11 cellular contexts compared by ENCODE assay signal in genomic region chr20:31485450-31486339, GRCh38. TPM values are rescaled to one million over a fixed set of nuclear protein-coding genes. Genes with fewer than 3 reads are reported as not detected.
DNase-seq lines count a peak whose midpoint lies in the region; ATAC-seq and TF ChIP-seq lines count a peak whose summit lies in the region.
"Had no signal": no experiment of that assay in that cellular context is flagged by ENCODE, and none has a peak within 500 bp of the region (broad histone marks: within the 10 kb centered on the region; RNA-seq: fewer than 3 reads in every experiment).

No MANE protein-coding gene starts in this region.

- H3K36me3 ChIP-seq in right atrium auricular region (no peaks in the 10 kb centered on the region), sigmoid colon (no peaks in the 10 kb centered on the region)
- H3K36me3 ChIP-seq in CD8-positive, alpha-beta memory T cell (ENCODE audit: insufficient read depth, low read length): no peaks in the 10 kb centered on the region

- no peaks in the 10 kb centered on the region for H3K36me3 Mint-ChIP-seq in activated T-helper 1 cell treated with anti-CD3 and anti-CD28 coated beads, Interleukin-12 subunit alpha, Interleukin-12 subunit beta, Interleukin-2, Interleukin-4 antibody, amounts not matched to agents 30 ng/mL and 10 ng/mL and 1 ng/mL, durations not matched to agents 14 hours and 24 hours and 36 hours (ENCODE audit: low read depth)
- H3K36me3 Mint-ChIP-seq in CD8-positive, alpha-beta memory T cell: peaks cover 0 to 2% (median 0%) of the 10 kb centered on the region in 3 donors
- H3K36me3 Mint-ChIP-seq: T-cell had no signal

- TF ChIP-seq CTCF in right atrium auricular region (IDR thresholded peaks at IDR 0.05) (no peak), sigmoid colon (IDR thresholded peaks at IDR 0.05) (no peak)

- H3K27me3 ChIP-seq in right atrium auricular region: no peaks in the 10 kb centered on the region
- H3K27me3 ChIP-seq in sigmoid colon: peaks cover 0 to 19% (median 5%) of the 10 kb centered on the region in 3 donors
- H3K27me3 ChIP-seq in CD8-positive, alpha-beta memory T cell (ENCODE audit: insufficient read depth, low read length, poor library complexity, severe bottlenecking): peaks cover 5% of the 10 kb centered on the region

- no peak for ATAC-seq in GM21423 (IDR thresholded peaks at IDR 0.05; ENCODE audit: unreplicated experiment)
- no peak for ATAC-seq in HG03378 (IDR thresholded peaks at IDR 0.05; ENCODE audit: unreplicated experiment)
- ATAC-seq: T-cell had no signal

- peaks cover 17% of the 10 kb centered on the region for H3K27me3 Mint-ChIP-seq in activated T-helper 1 cell treated with anti-CD3 and anti-CD28 coated beads, Interleukin-12 subunit alpha, Interleukin-12 subunit beta, Interleukin-2, Interleukin-4 antibody, amounts not matched to agents 30 ng/mL and 10 ng/mL and 1 ng/mL, durations not matched to agents 14 hours and 24 hours and 36 hours (ENCODE audit: insufficient read depth)
- peaks cover 22 to 53% of the 10 kb centered on the region in 2 donors for H3K27me3 Mint-ChIP-seq in CD8-positive, alpha-beta memory T cell

- CTCF ChIA-PET in CD8-positive, alpha-beta memory T cell (lab: Charles Lee): interaction anchor here (0.6 to 1.6 kb wide), 2 partner anchors 17 to 28 kb away, joined by 3 to 8 read pairs; no protein-coding TSS in a partner anchor

- no peak overlapping the region for H3K4me3 Mint-ChIP-seq in activated T-helper 1 cell treated with anti-CD3 and anti-CD28 coated beads, Interleukin-12 subunit alpha, Interleukin-12 subunit beta, Interleukin-2, Interleukin-4 antibody, amounts not matched to agents 30 ng/mL and 10 ng/mL and 1 ng/mL, durations not matched to agents 14 hours and 24 hours and 36 hours
- no peak overlapping the region for H3K4me3 Mint-ChIP-seq in CD8-positive, alpha-beta memory T cell
- H3K4me3 Mint-ChIP-seq: T-cell had no signal

- TF ChIP-seq EP300 in sigmoid colon (IDR thresholded peaks at IDR 0.05): no peak

- peak overlapping the region; percentile 77 to 78 for H3K27ac ChIP-seq in right atrium auricular region
- H3K27ac ChIP-seq in sigmoid colon: peak overlapping the region; percentile 63 to 79 (median 68)
- H3K27ac ChIP-seq in CD8-positive, alpha-beta memory T cell (ENCODE audit: low read depth, low read length): no peak overlapping the region

- WGBS in sigmoid colon, 2 donors: 12 to 15% methylated on average over 31 of the region's 31 CpGs

- DNase-seq in EL: peak; percentile 39
- no peak for DNase-seq in activated T-helper 1 cell treated with anti-CD3 and anti-CD28 coated beads, Interleukin-12 subunit alpha, Interleukin-12 subunit beta, Interleukin-2, Interleukin-4 antibody, amounts not matched to agents 30 ng/mL and 10 ng/mL and 1 ng/mL, durations not matched to agents 14 hours and 24 hours and 36 hours (ENCODE audit: low spot score)
- DNase-seq in right atrium auricular region (ENCODE audit: low spot score): peak; percentile 84
- DNase-seq in sigmoid colon: peak; percentile 90
- DNase-seq in CD8-positive, alpha-beta memory T cell: no peak
- no peak for DNase-seq in NCI-H510A treated with DMSO at 0.1 percent for 48 hours (lab: John Stamatoyannopoulos, UW)
- DNase-seq: T-cell had no signal

- H3K4me1 ChIP-seq in right atrium auricular region (peaks cover 0 to 16% of the 10 kb centered on the region in 2 donors), sigmoid colon (peaks cover 0 to 16% (median 8%) of the 10 kb centered on the region in 4 donors)
- no peaks in the 10 kb centered on the region for H3K4me1 ChIP-seq in CD8-positive, alpha-beta memory T cell (ENCODE audit: insufficient read depth, low read length)

- H3K9me3 Mint-ChIP-seq in activated T-helper 1 cell treated with anti-CD3 and anti-CD28 coated beads, Interleukin-12 subunit alpha, Interleukin-12 subunit beta, Interleukin-2, Interleukin-4 antibody, amounts not matched to agents 30 ng/mL and 10 ng/mL and 1 ng/mL, durations not matched to agents 14 hours and 24 hours and 36 hours: no peaks in the 10 kb centered on the region
- H3K9me3 Mint-ChIP-seq in CD8-positive, alpha-beta memory T cell: no peaks in the 10 kb centered on the region
- H3K9me3 Mint-ChIP-seq: T-cell had no signal

- H3K4me3 ChIP-seq in right atrium auricular region: peak overlapping the region in 1 of 2 donors; percentile 36
- peak overlapping the region in 2 of 4 donors; percentile 24 to 25 for H3K4me3 ChIP-seq in sigmoid colon
- no peak overlapping the region for H3K4me3 ChIP-seq in CD8-positive, alpha-beta memory T cell (ENCODE audit: low read length)

- peak overlapping the region; percentile 35 for H3K27ac Mint-ChIP-seq in activated T-helper 1 cell treated with anti-CD3 and anti-CD28 coated beads, Interleukin-12 subunit alpha, Interleukin-12 subunit beta, Interleukin-2, Interleukin-4 antibody, amounts not matched to agents 30 ng/mL and 10 ng/mL and 1 ng/mL, durations not matched to agents 14 hours and 24 hours and 36 hours
- no peak overlapping the region for H3K27ac Mint-ChIP-seq in CD8-positive, alpha-beta memory T cell
- H3K27ac Mint-ChIP-seq: T-cell had no signal

- H3K9me3 ChIP-seq in right atrium auricular region (no peaks in the 10 kb centered on the region), sigmoid colon (no peaks in the 10 kb centered on the region)
- H3K9me3 ChIP-seq in CD8-positive, alpha-beta memory T cell (ENCODE audit: low read length): no peaks in the 10 kb centered on the region

- peaks cover 7% of the 10 kb centered on the region for H3K4me1 Mint-ChIP-seq in activated T-helper 1 cell treated with anti-CD3 and anti-CD28 coated beads, Interleukin-12 subunit alpha, Interleukin-12 subunit beta, Interleukin-2, Interleukin-4 antibody, amounts not matched to agents 30 ng/mL and 10 ng/mL and 1 ng/mL, durations not matched to agents 14 hours and 24 hours and 36 hours (ENCODE audit: low read depth)
- peaks cover 0 to 5% (median 0%) of the 10 kb centered on the region in 3 donors for H3K4me1 Mint-ChIP-seq in CD8-positive, alpha-beta memory T cell

- POLR2A ChIA-PET in CD8-positive, alpha-beta memory T cell (lab: Charles Lee): no interaction called here

- TF ChIP-seq POLR2A in sigmoid colon (IDR thresholded peaks at IDR 0.05): no peak

- intact Hi-C loops in activated T-helper 1 cell treated with anti-CD3 and anti-CD28 coated beads, Interleukin-12 subunit alpha, Interleukin-12 subunit beta, Interleukin-2, Interleukin-4 antibody, amounts not matched to agents 30 ng/mL and 10 ng/mL and 1 ng/mL, durations not matched to agents 14 hours and 24 hours and 36 hours (cut with micrococcal nuclease): no loop called here
- intact Hi-C loops in sigmoid colon (cut with DNase I): no loop called here

RNA-seq across cellular contexts. Expression of gene REM1, which starts 10.6 kb away (rescaled TPM):
- total RNA-seq in activated T-helper 1 cell treated with anti-CD3 and anti-CD28 coated beads, Interleukin-12 subunit alpha, Interleukin-12 subunit beta, Interleukin-2, Interleukin-4 antibody, amounts not matched to agents 30 ng/mL and 10 ng/mL and 1 ng/mL, durations not matched to agents 14 hours and 24 hours and 36 hours: not detected in 2 replicates
- total RNA-seq in right atrium auricular region: 1 to 10 TPM; 3.0 to 3.1 TPM
- total RNA-seq in sigmoid colon: 1 to 10 TPM; 3.8 to 9.3 (median 5.5) TPM
- 1 to 10 TPM in 2 of 3 donors, under 1 TPM in 1; 0.46 to 1.2 (median 1.2) TPM for polyA plus RNA-seq in sigmoid colon
- not detected for total RNA-seq in CD8-positive, alpha-beta memory T cell
- polyA plus RNA-seq in CD8-positive, alpha-beta memory T cell: not detected
- total RNA-seq: T-cell had no signal

RNA-seq across cellular contexts. Expression of gene DEFB124, which starts 10.8 kb away (rescaled TPM):
- total RNA-seq in activated T-helper 1 cell treated with anti-CD3 and anti-CD28 coated beads, Interleukin-12 subunit alpha, Interleukin-12 subunit beta, Interleukin-2, Interleukin-4 antibody, amounts not matched to agents 30 ng/mL and 10 ng/mL and 1 ng/mL, durations not matched to agents 14 hours and 24 hours and 36 hours: not detected in 2 replicates
- total RNA-seq in right atrium auricular region (not detected), sigmoid colon (not detected)
- not detected for polyA plus RNA-seq in sigmoid colon
- total RNA-seq in CD8-positive, alpha-beta memory T cell: not detected
- not detected for polyA plus RNA-seq in CD8-positive, alpha-beta memory T cell
- total RNA-seq: mononuclear cell, T-cell had no signal

RNA-seq across cellular contexts. Expression of gene HM13, which starts 28.5 kb away (rescaled TPM):
- total RNA-seq in activated T-helper 1 cell treated with anti-CD3 and anti-CD28 coated beads, Interleukin-12 subunit alpha, Interleukin-12 subunit beta, Interleukin-2, Interleukin-4 antibody, amounts not matched to agents 30 ng/mL and 10 ng/mL and 1 ng/mL, durations not matched to agents 14 hours and 24 hours and 36 hours: 215 and 228 TPM in 2 replicates
- total RNA-seq in right atrium auricular region (10 to 100 TPM; 31.7 to 45.7 TPM), sigmoid colon (10 to 100 TPM; 34.8 to 64.3 (median 38.4) TPM)
- 100 to 1,000 TPM in 2 of 3 donors, 10 to 100 TPM in 1; 62.5 to 304 (median 188) TPM for polyA plus RNA-seq in sigmoid colon
- 100 to 1,000 TPM; 153 to 167 TPM for total RNA-seq in CD8-positive, alpha-beta memory T cell
- 166 TPM for polyA plus RNA-seq in CD8-positive, alpha-beta memory T cell

RNA-seq across cellular contexts. Expression of gene DEFB123, which starts 45.3 kb away (rescaled TPM):
- not detected in 2 replicates for total RNA-seq in activated T-helper 1 cell treated with anti-CD3 and anti-CD28 coated beads, Interleukin-12 subunit alpha, Interleukin-12 subunit beta, Interleukin-2, Interleukin-4 antibody, amounts not matched to agents 30 ng/mL and 10 ng/mL and 1 ng/mL, durations not matched to agents 14 hours and 24 hours and 36 hours
- not detected for total RNA-seq in right atrium auricular region
- not detected for total RNA-seq in sigmoid colon
- not detected for polyA plus RNA-seq in sigmoid colon
- not detected for total RNA-seq in CD8-positive, alpha-beta memory T cell
- polyA plus RNA-seq in CD8-positive, alpha-beta memory T cell: not detected
- total RNA-seq: mononuclear cell, T-cell had no signal
- polyA plus RNA-seq: adipose tissue had no signal

Comparison
In these comparisons a context has a peak if more than half of its experiments do, and no peak if none do; other contexts are left out.
1. DNase-seq: peak in EL (single experiment), right atrium auricular region (single experiment) and sigmoid colon (single experiment); none in activated T-helper 1 cell treated with anti-CD3 and anti-CD28 coated beads, Interleukin-12 subunit alpha, Interleukin-12 subunit beta, Interleukin-2, Interleukin-4 antibody, amounts not matched to agents 30 ng/mL and 10 ng/mL and 1 ng/mL, durations not matched to agents 14 hours and 24 hours and 36 hours (single experiment), CD8-positive, alpha-beta memory T cell (0 of 5) and NCI-H510A treated with DMSO at 0.1 percent for 48 hours (single experiment).